Comparison of ENCODE assay signal across 8 cellular contexts in genomic region chr12:122021822-122022392, GRCh38. TPM values are rescaled to one million over a fixed set of nuclear protein-coding genes. Genes with fewer than 3 reads are reported as not detected.
DNase-seq lines count a peak whose midpoint lies in the region; ATAC-seq and TF ChIP-seq lines count a peak whose summit lies in the region.

Gene BCL7A (plus strand): TSS chr12:122021884. CDS start chr12:122022092, 208 bp downstream.

- H3K4me3 ChIP-seq in BLaER1 (peak within 1 kb of the TSS; percentile 95), esophagus squamous epithelium (peak within 1 kb of the TSS; percentile 60 to 89 (median 66)), mucosa of stomach (ENCODE audit: low read length) (peak within 1 kb of the TSS; percentile 41)

- peak within 1 kb of the TSS; percentile 91 for H3K27ac Mint-ChIP-seq in HFFc6

- peak in 2 of 4 donors; percentile 46 to 58 for TF ChIP-seq POLR2A in esophagus squamous epithelium (IDR thresholded peaks at IDR 0.05)

- H3K36me3 Mint-ChIP-seq in HFFc6 (ENCODE audit: low read depth) = peaks cover 11% of the 10 kb centered on the region

- H4K20me1 ChIP-seq in BLaER1 = peaks cover 42% of the 10 kb centered on the region

- peaks cover 61% of the 10 kb centered on the region for H3K4me1 ChIP-seq in BLaER1
- peaks cover 22 to 30% (median 22%) of the 10 kb centered on the region in 3 donors for H3K4me1 ChIP-seq in esophagus squamous epithelium
- H3K4me1 ChIP-seq in mucosa of stomach (ENCODE audit: control insufficient read depth, insufficient read depth, low read length) = peaks cover 19% of the 10 kb centered on the region

- H3K27me3 Mint-ChIP-seq in HFFc6 (ENCODE audit: insufficient read depth) = peaks cover 5% of the 10 kb centered on the region

- intact Hi-C loops in esophagus squamous epithelium (cut with DNase I) = loop anchor here (10.0 kb wide), 1 partner anchor 107 kb away; the partner anchor contains the start of gene CFAP251

- peak within 1 kb of the TSS; percentile 97 for H3K4me2 ChIP-seq in BLaER1

- no peak for ATAC-seq in GM21526 (IDR thresholded peaks at IDR 0.05; ENCODE audit: low FRiP score, unreplicated experiment)

- H3K4me3 Mint-ChIP-seq in HFFc6 = peak within 1 kb of the TSS; percentile 91

- H3K9me3 Mint-ChIP-seq in HFFc6 = peaks cover 20% of the 10 kb centered on the region

- TF ChIP-seq CTCF in HFFc6 (IDR thresholded peaks at IDR 0.05) (no peak), esophagus squamous epithelium (IDR thresholded peaks at IDR 0.05) (no peak)

- H3K36me3 ChIP-seq in BLaER1 (peaks cover 7% of the 10 kb centered on the region; the same call in 1 of the 2 replicates), esophagus squamous epithelium (no peaks in the 10 kb centered on the region), mucosa of stomach (ENCODE audit: control insufficient read depth, insufficient read depth, low read length) (no peaks in the 10 kb centered on the region)

- WGBS in esophagus squamous epithelium, 2 donors = 0% methylated on average over 4 of the region's 83 CpGs; no CpG with 5 or more reads in 1 of the 2 donors

- H3K9me3 ChIP-seq in BLaER1 (peaks cover 14% of the 10 kb centered on the region), esophagus squamous epithelium (peaks cover 0 to 5% (median 0%) of the 10 kb centered on the region in 3 donors), mucosa of stomach (ENCODE audit: control insufficient read depth, low read length) (no peaks in the 10 kb centered on the region)

- H3K27me3 ChIP-seq in BLaER1 = no peaks in the 10 kb centered on the region
- peaks cover 0 to 44% (median 0%) of the 10 kb centered on the region in 4 donors for H3K27me3 ChIP-seq in esophagus squamous epithelium
- peaks cover 9% of the 10 kb centered on the region for H3K27me3 ChIP-seq in mucosa of stomach (ENCODE audit: control insufficient read depth, insufficient read depth, low read length)

- DNase-seq in HFFc6 = peak; percentile 73
- peak; percentile 35 to 65 for DNase-seq in NOMO-1 (lab: John Stamatoyannopoulos, UW; ENCODE audit: unreplicated experiment in 2 of 2)
- DNase-seq in activated T-cell treated with anti-CD3 and anti-CD28 coated beads for 48 hours (ENCODE audit: low read depth) = peak; percentile 64
- no peak for DNase-seq in esophagus squamous epithelium (lab: John Stamatoyannopoulos, UW)
- peak; percentile 33 to 66 (median 42) for DNase-seq in stimulated activated naive CD4-positive, alpha-beta T cell (lab: John Stamatoyannopoulos, UW)

- H3K9ac ChIP-seq in BLaER1 (peak within 1 kb of the TSS; percentile 99), mucosa of stomach (ENCODE audit: low read length) (peak within 1 kb of the TSS; percentile 59)

- H3K27ac ChIP-seq in BLaER1 (peak within 1 kb of the TSS; percentile 99), esophagus squamous epithelium (peak within 1 kb of the TSS; percentile 73 to 85 (median 83))

- peaks cover 14% of the 10 kb centered on the region for H3K4me1 Mint-ChIP-seq in HFFc6 (ENCODE audit: low read depth)

RNA-seq across cellular contexts. Expression of gene BCL7A, which starts in this region (rescaled TPM):
- total RNA-seq in HFFc6 (2021; fragmentation: NEBNext Ultra II Directional; extraction: Animal tissue kit (Norgen Biotek cat#: 25700)) = 1 to 10 TPM; 2.6 to 3.8 (median 3.4) TPM
- total RNA-seq in esophagus squamous epithelium = 1 to 10 TPM; 2.5 to 8.6 (median 5.1) TPM

Comparison
In these comparisons a context has a peak if more than half of its experiments do, and no peak if none do; other contexts are left out.
1. H3K4me3 ChIP-seq: peak in every context shown above with its lines; median percentile 95 in BLaER1; 66 in esophagus squamous epithelium; 41 in mucosa of stomach.